8 cellular contexts compared by ENCODE assay signal in the genomic region with DNA sequence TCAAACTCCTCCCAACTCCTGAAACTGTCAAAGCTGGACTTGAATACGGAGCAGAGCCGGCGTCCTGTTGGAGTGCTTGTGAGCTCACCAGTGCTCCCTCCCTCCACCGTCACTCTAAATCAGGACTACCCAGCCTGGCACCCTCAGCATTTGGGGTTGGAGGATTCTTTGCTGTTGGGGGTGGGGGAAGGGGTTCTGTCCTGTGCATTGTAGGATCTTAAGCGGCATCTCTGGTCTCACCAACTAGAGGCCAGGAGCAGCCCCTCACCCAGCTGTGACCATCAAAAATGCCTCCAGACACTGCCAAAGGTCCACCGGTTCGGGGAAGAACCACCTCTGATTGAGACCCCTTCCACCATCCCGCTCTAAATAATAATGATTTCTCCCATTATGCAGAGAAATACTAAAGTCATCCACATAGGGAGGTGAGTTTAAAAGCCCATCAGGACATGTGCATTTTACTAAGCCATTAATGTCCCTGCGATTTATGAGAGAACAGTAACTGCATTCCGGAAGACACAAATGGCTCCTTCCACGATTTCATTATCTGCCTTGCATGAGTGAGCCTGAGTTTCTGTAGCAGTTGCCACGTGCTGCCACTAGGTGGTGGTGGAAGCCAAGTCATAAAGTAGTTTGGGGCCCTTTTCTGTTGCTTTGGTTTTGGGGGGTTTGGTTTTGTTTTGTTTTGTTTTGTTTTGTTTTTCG. TPM values are rescaled to one million over a fixed set of nuclear protein-coding genes. Genes with fewer than 3 reads are reported as not detected.
A peak's percentile ranks its signal among the peaks of the same experiment; 100 is the strongest.
DNase-seq lines count a peak whose midpoint lies in the region; ATAC-seq and TF ChIP-seq lines count a peak whose summit lies in the region.

No MANE protein-coding gene starts in this region.

- peak overlapping the region in 2 of 7 donors; percentile 24 to 52 for H3K27ac Mint-ChIP-seq in CD4-positive, alpha-beta memory T cell
- H3K27ac Mint-ChIP-seq in activated naive CD4-positive, alpha-beta T cell treated with anti-CD3 and anti-CD28 coated beads for 36 hours = no peak overlapping the region
- H3K27ac Mint-ChIP-seq in glutamatergic neuron (ENCODE audit: unreplicated experiment) = no peak overlapping the region

- peak; percentile 58 to 67 (median 64) for DNase-seq in CD4-positive, alpha-beta memory T cell
- DNase-seq in HS-27A (ENCODE audit: low read depth) (peak; percentile 31), SK-MEL-5 (ENCODE audit: low read depth, low spot score) (peak; percentile 52), glutamatergic neuron (peak; percentile 68), posterior cingulate gyrus (peak; percentile 39 to 94 (median 70)), upper lobe of right lung (no peak)
- DNase-seq in activated naive CD4-positive, alpha-beta T cell treated with anti-CD3 and anti-CD28 coated beads for 36 hours = peak; percentile 67

- H3K27ac ChIP-seq in CD4-positive, alpha-beta memory T cell (ENCODE audit: low read depth, low read length) = no peak overlapping the region
- H3K27ac ChIP-seq in upper lobe of right lung = no peak overlapping the region

- peaks cover 0 to 19% (median 13%) of the 10 kb centered on the region in 8 donors for H3K9me3 Mint-ChIP-seq in CD4-positive, alpha-beta memory T cell
- peaks cover 27% of the 10 kb centered on the region for H3K9me3 Mint-ChIP-seq in activated naive CD4-positive, alpha-beta T cell treated with anti-CD3 and anti-CD28 coated beads for 36 hours
- peaks cover 5% of the 10 kb centered on the region for H3K9me3 Mint-ChIP-seq in glutamatergic neuron (ENCODE audit: unreplicated experiment)

- POLR2A ChIA-PET in CD4-positive, alpha-beta memory T cell (lab: Charles Lee; ENCODE audit: partially characterized antibody) = no interaction called here

- peaks cover 0 to 7% (median 3%) of the 10 kb centered on the region in 4 donors for H3K4me1 Mint-ChIP-seq in CD4-positive, alpha-beta memory T cell
- H3K4me1 Mint-ChIP-seq in activated naive CD4-positive, alpha-beta T cell treated with anti-CD3 and anti-CD28 coated beads for 36 hours (ENCODE audit: low read depth) = peaks cover 2% of the 10 kb centered on the region
- H3K4me1 Mint-ChIP-seq in glutamatergic neuron (ENCODE audit: low read depth, unreplicated experiment) = no peaks in the 10 kb centered on the region

- intact Hi-C loops in CD4-positive, alpha-beta memory T cell (cut with micrococcal nuclease) = loop anchor here (5.0 to 10.0 kb wide), 2 partner anchors 461 to 634 kb away; no protein-coding TSS in a partner anchor
- intact Hi-C loops in activated naive CD4-positive, alpha-beta T cell treated with anti-CD3 and anti-CD28 coated beads for 36 hours (cut with micrococcal nuclease) = loop anchor here (1.0 to 10.0 kb wide), 2 partner anchors 261 to 1052 kb away; partner anchors contain the start of genes TRAPPC2B and ZNF547
- intact Hi-C loops in posterior cingulate gyrus (cut with DNase I) = no loop called here
- intact Hi-C loops in upper lobe of right lung (cut with DNase I) = no loop called here

- no peaks in the 10 kb centered on the region for H3K4me1 ChIP-seq in CD4-positive, alpha-beta memory T cell (ENCODE audit: insufficient read depth, low read length)
- no peaks in the 10 kb centered on the region for H3K4me1 ChIP-seq in upper lobe of right lung

- no peaks in the 10 kb centered on the region for H3K36me3 ChIP-seq in CD4-positive, alpha-beta memory T cell (ENCODE audit: insufficient read depth, low read length)
- no peaks in the 10 kb centered on the region for H3K36me3 ChIP-seq in upper lobe of right lung

- CTCF ChIA-PET in CD4-positive, alpha-beta memory T cell (lab: Charles Lee; ENCODE audit: partially characterized antibody) = interaction anchor here (0.6 kb wide), 1 partner anchor 1258 kb away, joined by 3 read pairs; no protein-coding TSS in a partner anchor
- CTCF ChIA-PET in activated naive CD4-positive, alpha-beta T cell treated with anti-CD3 and anti-CD28 coated beads for 36 hours (lab: Charles Lee) = interaction anchor here (0.6 kb wide), 2 partner anchors 485 to 853 kb away, joined by 3 to 4 read pairs; no protein-coding TSS in a partner anchor

- H3K27me3 Mint-ChIP-seq in CD4-positive, alpha-beta memory T cell = peaks cover 3 to 5% of the 10 kb centered on the region in 2 donors
- peaks cover 13% of the 10 kb centered on the region for H3K27me3 Mint-ChIP-seq in activated naive CD4-positive, alpha-beta T cell treated with anti-CD3 and anti-CD28 coated beads for 36 hours (ENCODE audit: low read depth)
- H3K27me3 Mint-ChIP-seq in glutamatergic neuron (ENCODE audit: unreplicated experiment) = peaks cover 4% of the 10 kb centered on the region

- H3K27me3 ChIP-seq in CD4-positive, alpha-beta memory T cell (ENCODE audit: insufficient read depth, low read length) = no peaks in the 10 kb centered on the region
- peaks cover 27% of the 10 kb centered on the region for H3K27me3 ChIP-seq in upper lobe of right lung

- H3K9me3 ChIP-seq in CD4-positive, alpha-beta memory T cell (ENCODE audit: control insufficient read depth in 1 of 2, low read length in 2 of 2) = no peaks in the 10 kb centered on the region
- H3K9me3 ChIP-seq in upper lobe of right lung = no peaks in the 10 kb centered on the region

- no peak overlapping the region for H3K4me3 ChIP-seq in CD4-positive, alpha-beta memory T cell (ENCODE audit: low read length in 2 of 2)
- no peak overlapping the region for H3K4me3 ChIP-seq in upper lobe of right lung

- H3K4me3 Mint-ChIP-seq in CD4-positive, alpha-beta memory T cell = peak overlapping the region in 6 of 8 donors; percentile 11 to 70 (median 52)
- no peak overlapping the region for H3K4me3 Mint-ChIP-seq in activated naive CD4-positive, alpha-beta T cell treated with anti-CD3 and anti-CD28 coated beads for 36 hours
- H3K4me3 Mint-ChIP-seq in glutamatergic neuron (ENCODE audit: unreplicated experiment) = no peak overlapping the region

- peaks cover 1 to 8% of the 10 kb centered on the region in 2 donors for H3K36me3 Mint-ChIP-seq in CD4-positive, alpha-beta memory T cell
- H3K36me3 Mint-ChIP-seq in activated naive CD4-positive, alpha-beta T cell treated with anti-CD3 and anti-CD28 coated beads for 36 hours (ENCODE audit: low read depth) = peaks cover 13% of the 10 kb centered on the region
- peaks cover 11% of the 10 kb centered on the region for H3K36me3 Mint-ChIP-seq in glutamatergic neuron (ENCODE audit: unreplicated experiment)

- peak; percentile 81 for ATAC-seq in upper lobe of right lung
- ATAC-seq in GM21619 (IDR thresholded peaks at IDR 0.05; ENCODE audit: unreplicated experiment) = no peak

- in situ Hi-C loops in SK-MEL-5 (cut with HindIII; ENCODE audit: low pct_unique_long_range_greater_than_20kb, low sequenced_read_pairs) = no loop called here

- TF ChIP-seq CTCF in glutamatergic neuron (IDR thresholded peaks at IDR 0.05; ENCODE audit: partially characterized antibody, unreplicated experiment) = peak; percentile 91
- peak; percentile 87 for TF ChIP-seq CTCF in upper lobe of right lung (IDR thresholded peaks at IDR 0.05)

RNA-seq across cellular contexts. Expression of gene USP29, which starts 16.1 kb away (rescaled TPM):
- not detected for total RNA-seq in CD4-positive, alpha-beta memory T cell
- not detected for polyA plus RNA-seq in CD4-positive, alpha-beta memory T cell
- not detected in 2 replicates for total RNA-seq in SK-MEL-5 (2014; rRNA removed; shearing (Covaris generic))
- not detected in 2 replicates for polyA plus RNA-seq in SK-MEL-5 (2015; cell fraction: cytosol; rRNA removed)
- not detected in 2 replicates for polyA plus RNA-seq in SK-MEL-5 (2015; cell fraction: nucleus; rRNA removed)
- total RNA-seq in activated naive CD4-positive, alpha-beta T cell treated with anti-CD3 and anti-CD28 coated beads for 36 hours = not detected
- total RNA-seq in glutamatergic neuron (ENCODE audit: unreplicated experiment) (not detected), upper lobe of right lung (not detected)

RNA-seq across cellular contexts. Expression of gene ZIM3, which starts 41.3 kb away (rescaled TPM):
- total RNA-seq in CD4-positive, alpha-beta memory T cell = not detected
- polyA plus RNA-seq in CD4-positive, alpha-beta memory T cell = not detected
- not detected in 2 replicates for total RNA-seq in SK-MEL-5 (2014; rRNA removed; shearing (Covaris generic))
- polyA plus RNA-seq in SK-MEL-5 (2015; cell fraction: cytosol; rRNA removed) = not detected in 2 replicates
- not detected in 2 replicates for polyA plus RNA-seq in SK-MEL-5 (2015; cell fraction: nucleus; rRNA removed)
- not detected for total RNA-seq in activated naive CD4-positive, alpha-beta T cell treated with anti-CD3 and anti-CD28 coated beads for 36 hours
- total RNA-seq in glutamatergic neuron (ENCODE audit: unreplicated experiment) (not detected), upper lobe of right lung (not detected)

Comparison
In these comparisons a context has a peak if more than half of its experiments do, and no peak if none do; other contexts are left out.
1. H3K4me3 Mint-ChIP-seq: peak in CD4-positive, alpha-beta memory T cell (6 of 8); none in activated naive CD4-positive, alpha-beta T cell treated with anti-CD3 and anti-CD28 coated beads for 36 hours (single experiment) and glutamatergic neuron (single experiment).
2. intact Hi-C loops: an anchor here in CD4-positive, alpha-beta memory T cell (5.0 to 10.0 kb wide) and activated naive CD4-positive, alpha-beta T cell treated with anti-CD3 and anti-CD28 coated beads for 36 hours (1.0 to 10.0 kb wide); none called in posterior cingulate gyrus and upper lobe of right lung.